Comparison of ENCODE assay signal across 8 cellular contexts in genomic region chr5:41870621-41871048, GRCh38. TPM values are rescaled to one million over a fixed set of nuclear protein-coding genes. Genes with fewer than 3 reads are reported as not detected.
DNase-seq lines count a peak whose midpoint lies in the region; FAIRE-seq and TF ChIP-seq lines count a peak whose summit lies in the region.

No MANE protein-coding gene starts in this region.

- H3K4me1 ChIP-seq in CD8-positive, alpha-beta memory T cell (ENCODE audit: insufficient read depth, low read length) = peaks cover 32% of the 10 kb centered on the region
- H3K4me1 ChIP-seq in OCI-LY7 (ENCODE audit: insufficient read depth, low read length, poor library complexity, severe bottlenecking) (peaks cover 24% of the 10 kb centered on the region), ovary (ENCODE audit: insufficient read depth) (peaks cover 4% of the 10 kb centered on the region)

- H3K27me3 Mint-ChIP-seq in CD8-positive, alpha-beta memory T cell = no peaks in the 10 kb centered on the region

- peak overlapping the region; percentile 84 for H3K4me2 ChIP-seq in OCI-LY7 (ENCODE audit: low read length)

- H3K36me3 ChIP-seq in CD8-positive, alpha-beta memory T cell (ENCODE audit: insufficient read depth, low read length) = no peaks in the 10 kb centered on the region
- peaks cover 4% of the 10 kb centered on the region; the same call in 1 of the 2 replicates for H3K36me3 ChIP-seq in OCI-LY7 (ENCODE audit: insufficient read depth, low read length)
- H3K36me3 ChIP-seq in ovary = no peaks in the 10 kb centered on the region

- H3K36me3 Mint-ChIP-seq in CD8-positive, alpha-beta memory T cell = peaks cover 0 to 10% (median 2%) of the 10 kb centered on the region in 3 donors

- peaks cover 4% of the 10 kb centered on the region for H4K20me1 ChIP-seq in OCI-LY7 (ENCODE audit: insufficient read depth, low read length)

- TF ChIP-seq CTCF in OCI-LY7 (conservative IDR thresholded peaks at IDR 0.05; ENCODE audit: low read length) (no peak), epithelial cell of esophagus (IDR thresholded peaks at IDR 0.05; ENCODE audit: insufficient read depth, low read depth, low read length, missing control alignments) (no peak), ovary (IDR thresholded peaks at IDR 0.05) (no peak)

- peak overlapping the region; percentile 89 to 95 (median 91) for H3K4me3 Mint-ChIP-seq in CD8-positive, alpha-beta memory T cell

- no peak for FAIRE-seq in frontal cortex (lab: Jason Lieb, UNC)

- H3K9me2 ChIP-seq in OCI-LY7 (ENCODE audit: insufficient read depth, low read length) = no peaks in the 10 kb centered on the region

- H2AFZ ChIP-seq in OCI-LY7 (ENCODE audit: low read length) = peak overlapping the region; percentile 99

- H3K9me3 ChIP-seq in CD8-positive, alpha-beta memory T cell (ENCODE audit: low read length) = no peaks in the 10 kb centered on the region
- no peaks in the 10 kb centered on the region for H3K9me3 ChIP-seq in OCI-LY7 (ENCODE audit: low read length)
- no peaks in the 10 kb centered on the region for H3K9me3 ChIP-seq in ovary

- DNase-seq in CD8-positive, alpha-beta memory T cell = no peak
- no peak for DNase-seq in OCI-LY7 (ENCODE audit: low spot score)
- no peak for DNase-seq in epithelial cell of esophagus (ENCODE audit: low read depth)
- no peak for DNase-seq in ovary
- DNase-seq in NCI-H187 treated with DMSO at 0.1 percent for 48 hours (lab: John Stamatoyannopoulos, UW) = no peak
- DNase-seq in stimulated activated CD4-positive, alpha-beta T cell treated with anti-CD3 and anti-CD28 coated beads, Interleukin-2, amount 100 ng/mL, for 24 hours = no peak
- DNase-seq in frontal cortex (ENCODE audit: low spot score in 2 of 2) = no peak
- no peak for DNase-seq in inferior parietal cortex (ENCODE audit: extremely low spot score)

- H3K79me2 ChIP-seq in OCI-LY7 (ENCODE audit: insufficient read depth, low read depth, low read length) = peaks cover 7% of the 10 kb centered on the region; the same call in 1 of the 2 replicates

- H3K9me3 Mint-ChIP-seq in CD8-positive, alpha-beta memory T cell = no peaks in the 10 kb centered on the region

- no TSS peak for BruUV-seq in OCI-LY7 (replicated peaks; lab: Mats Ljungman, UMichigan)

- H3K27ac Mint-ChIP-seq in CD8-positive, alpha-beta memory T cell = peak overlapping the region; percentile 89 to 99 (median 98)

- TF ChIP-seq EP300 in ovary (IDR thresholded peaks at IDR 0.05) = no peak

- intact Hi-C loops in OCI-LY7 (cut with micrococcal nuclease; ENCODE audit: unreplicated experiment) = loop anchor here (1.0 kb wide), 1 partner anchor 34 kb away; the partner anchor contains the start of gene RIMOC1
- intact Hi-C loops in ovary (cut with DNase I) = no loop called here

- H3K27ac ChIP-seq in CD8-positive, alpha-beta memory T cell (ENCODE audit: low read depth, low read length) = peak overlapping the region; percentile 90
- peak overlapping the region; percentile 32 for H3K27ac ChIP-seq in OCI-LY7 (ENCODE audit: low read depth, low read length, poor library complexity, severe bottlenecking)
- peak overlapping the region; percentile 94 to 98 for H3K27ac ChIP-seq in ovary

- POLR2A ChIA-PET in CD8-positive, alpha-beta memory T cell (lab: Charles Lee) = interaction anchor here (0.9 to 3.3 kb wide), 4 partner anchors 14 to 1654 kb away, joined by 3 to 30 read pairs (median 8); partner anchors contain the start of genes FBXO4 and RIMOC1
- POLR2A ChIA-PET in OCI-LY7 (lab: Charles Lee) = interaction anchor here (0.6 to 1.8 kb wide), 8 partner anchors 11 to 1148 kb away, joined by 3 to 6 read pairs (median 3); partner anchors contain the start of gene RIMOC1

- 3 to 10% (median 4%) methylated on average over 9 to 17 of the region's 17 CpGs for WGBS in ovary, 3 donors

- peak overlapping the region; percentile 77 for H3K4me3 ChIP-seq in CD8-positive, alpha-beta memory T cell (ENCODE audit: low read length)
- H3K4me3 ChIP-seq in OCI-LY7 (ENCODE audit: low read depth, low read length, poor library complexity, severe bottlenecking) (peak overlapping the region; percentile 80), epithelial cell of esophagus (ENCODE audit: low read length) (peak overlapping the region; percentile 86), ovary (peak overlapping the region; percentile 70)

- no peaks in the 10 kb centered on the region for H3K27me3 ChIP-seq in CD8-positive, alpha-beta memory T cell (ENCODE audit: insufficient read depth, low read length, poor library complexity, severe bottlenecking)
- H3K27me3 ChIP-seq in ovary = no peaks in the 10 kb centered on the region

- peaks cover 38 to 62% (median 53%) of the 10 kb centered on the region in 3 donors for H3K4me1 Mint-ChIP-seq in CD8-positive, alpha-beta memory T cell

- CTCF ChIA-PET in CD8-positive, alpha-beta memory T cell (lab: Charles Lee) = interaction anchor here (1.0 to 1.6 kb wide), 4 partner anchors 14 to 186 kb away, joined by 3 to 7 read pairs (median 4); partner anchors contain the start of gene RIMOC1
- CTCF ChIA-PET in OCI-LY7 (lab: Charles Lee; ENCODE audit: unreplicated experiment) = no interaction called here

- no peak for TF ChIP-seq POLR2A in ovary (IDR thresholded peaks at IDR 0.05)

RNA-seq across cellular contexts. Expression of gene OXCT1, which starts 0.4 kb away (rescaled TPM):
- 100 to 1,000 TPM; 111 to 117 TPM for total RNA-seq in CD8-positive, alpha-beta memory T cell
- 25.6 TPM for polyA plus RNA-seq in CD8-positive, alpha-beta memory T cell
- total RNA-seq in OCI-LY7 (2014; rRNA removed; shearing (Covaris generic)) = 22.5 and 27.0 TPM in 2 replicates
- total RNA-seq in OCI-LY7 (2022) = 41.3 and 43.4 TPM in 2 replicates
- total RNA-seq in ovary = 10 to 100 TPM in 6 of 7 donors, 1 to 10 TPM in 1; 9.0 to 20.9 (median 15.4) TPM
- polyA plus RNA-seq in ovary = 10 to 100 TPM; 15.0 to 29.8 TPM
- 70.5 TPM for total RNA-seq in frontal cortex

RNA-seq across cellular contexts. Expression of gene RIMOC1, which starts 33.5 kb away (rescaled TPM):
- total RNA-seq in CD8-positive, alpha-beta memory T cell = 10 to 100 TPM; 34.6 to 36.5 TPM
- 8.4 TPM for polyA plus RNA-seq in CD8-positive, alpha-beta memory T cell
- total RNA-seq in OCI-LY7 (2014; rRNA removed; shearing (Covaris generic)) = 7.9 and 8.5 TPM in 2 replicates
- total RNA-seq in OCI-LY7 (2022) = 29.7 and 30.7 TPM in 2 replicates
- total RNA-seq in ovary = 10 to 100 TPM; 12.2 to 35.7 (median 25.9) TPM
- polyA plus RNA-seq in ovary = 10 to 100 TPM; 10.7 to 17.6 TPM
- total RNA-seq in frontal cortex = 27.3 TPM

RNA-seq across cellular contexts. Expression of gene FBXO4, which starts 54.4 kb away (rescaled TPM):
- 10 to 100 TPM; 15.8 to 18.0 TPM for total RNA-seq in CD8-positive, alpha-beta memory T cell
- 17.0 TPM for polyA plus RNA-seq in CD8-positive, alpha-beta memory T cell
- not detected in 2 replicates for total RNA-seq in OCI-LY7 (2014; rRNA removed; shearing (Covaris generic))
- total RNA-seq in OCI-LY7 (2022) (0.40 TPM in 1 of 2 replicates, not detected in the other), ovary (10 to 100 TPM in 2 of 7 donors, 1 to 10 TPM in 5; 7.4 to 16.3 (median 8.7) TPM), frontal cortex (20.4 TPM)
- 1 to 10 TPM; 8.5 to 9.3 TPM for polyA plus RNA-seq in ovary

Comparison
In these comparisons a context has a peak if more than half of its experiments do, and no peak if none do; other contexts are left out.
1. H3K27ac ChIP-seq: peak in every context shown above with its lines; median percentile 96 in ovary; 90 in CD8-positive, alpha-beta memory T cell; 32 in OCI-LY7.
2. RNA of gene FBXO4, which starts 54.4 kb away (total RNA-seq): 20.4 TPM in frontal cortex (single experiment), 15.8 to 18.0 TPM in CD8-positive, alpha-beta memory T cell and 7.4 to 16.3 TPM in ovary; 0.40 TPM in OCI-LY7; every median in the first group is over 4 times any median in the second.
3. Peak in every context shown above with its lines, with median percentiles within 50 percentile points of each other: H3K4me3 ChIP-seq.